2 cellular contexts compared by ENCODE assay signal in genomic region chr12:89701606-89702206, GRCh38.
TF ChIP-seq lines count a peak whose summit lies in the region.

No MANE protein-coding gene starts in this region.

TF ChIP-seq in IMR-90, 13 proteins besides CTCF, POLR2A, EP300 and RAD21:
- TF ChIP-seq FOS (IDR thresholded peaks at IDR 0.05; ENCODE audit: low read depth, low read length) = no peak
- no peak for TF ChIP-seq NFE2L2 (IDR thresholded peaks at IDR 0.05; ENCODE audit: low read depth, low read length)
- no peak for TF ChIP-seq MAZ (IDR thresholded peaks at IDR 0.05; ENCODE audit: borderline replicate concordance, low read depth, low read length)
- no peak for TF ChIP-seq USF2 (IDR thresholded peaks at IDR 0.05; ENCODE audit: low read depth, low read length)
- no peak for TF ChIP-seq RCOR1 (IDR thresholded peaks at IDR 0.05; ENCODE audit: insufficient replicate concordance, low read length)
- no peak for TF ChIP-seq SMC3 (IDR thresholded peaks at IDR 0.05; ENCODE audit: low read depth, low read length)
- TF ChIP-seq ELK1 (IDR thresholded peaks at IDR 0.05; ENCODE audit: borderline replicate concordance, low read depth, low read length) = no peak
- TF ChIP-seq MAFK (IDR thresholded peaks at IDR 0.05; ENCODE audit: low read depth, low read length) = no peak
- TF ChIP-seq RFX5 (IDR thresholded peaks at IDR 0.05; ENCODE audit: low read depth, low read length) = no peak
- TF ChIP-seq CEBPB (IDR thresholded peaks at IDR 0.05; ENCODE audit: low read depth, low read length) = no peak
- TF ChIP-seq BHLHE40 (IDR thresholded peaks at IDR 0.05; ENCODE audit: low read depth, low read length) = no peak
- no peak for TF ChIP-seq MXI1 (IDR thresholded peaks at IDR 0.05; ENCODE audit: borderline replicate concordance, low read depth, low read length)
- TF ChIP-seq CHD1 (IDR thresholded peaks at IDR 0.05; ENCODE audit: low read depth, low read length) = no peak

TF ChIP-seq in H1, 55 proteins besides CTCF, POLR2A, EP300 and RAD21:
- TF ChIP-seq JUN (IDR thresholded peaks at IDR 0.05; ENCODE audit: low read depth, low read length) (no peak), KDM4A (IDR thresholded peaks at IDR 0.05; ENCODE audit: low read depth, low read length, severe bottlenecking) (no peak), BRCA1 (IDR thresholded peaks at IDR 0.05; ENCODE audit: low read depth, low read length) (no peak), CHD1 (IDR thresholded peaks at IDR 0.05; ENCODE audit: low read depth, low read length) (no peak), FOSL1 (IDR thresholded peaks at IDR 0.05; ENCODE audit: insufficient read depth, low read depth, low read length) (no peak), USF2 (IDR thresholded peaks at IDR 0.05; ENCODE audit: low read length) (no peak), TAF1 (IDR thresholded peaks at IDR 0.05; ENCODE audit: low read depth, low read length) (no peak), HDAC6 (IDR thresholded peaks at IDR 0.05; ENCODE audit: low read depth, low read length) (no peak), KDM1A (IDR thresholded peaks at IDR 0.05; ENCODE audit: borderline replicate concordance, low read length) (no peak), KDM5A (IDR thresholded peaks at IDR 0.05; ENCODE audit: low read length) (no peak), ASH2L (IDR thresholded peaks at IDR 0.05; ENCODE audit: low read length) (no peak), MAFK (IDR thresholded peaks at IDR 0.05; ENCODE audit: low read depth, low read length) (no peak), CHD2 (IDR thresholded peaks at IDR 0.05; ENCODE audit: low read length) (no peak), JUND (IDR thresholded peaks at IDR 0.05; ENCODE audit: low read length) (no peak), YY1 (IDR thresholded peaks at IDR 0.05; ENCODE audit: low read depth, low read length) (no peak), POLR2AphosphoS5 (IDR thresholded peaks at IDR 0.05; ENCODE audit: low read depth, low read length) (no peak), SUZ12 (IDR thresholded peaks at IDR 0.05; ENCODE audit: low read length) (no peak), ATF3 (IDR thresholded peaks at IDR 0.05; ENCODE audit: insufficient read depth, low read depth, low read length) (no peak), SP4 (IDR thresholded peaks at IDR 0.05; ENCODE audit: low read length) (no peak), GTF2F1 (IDR thresholded peaks at IDR 0.05; ENCODE audit: borderline replicate concordance, low read depth, low read length) (no peak)
